8 cellular contexts compared by ENCODE assay signal in the genomic region with DNA sequence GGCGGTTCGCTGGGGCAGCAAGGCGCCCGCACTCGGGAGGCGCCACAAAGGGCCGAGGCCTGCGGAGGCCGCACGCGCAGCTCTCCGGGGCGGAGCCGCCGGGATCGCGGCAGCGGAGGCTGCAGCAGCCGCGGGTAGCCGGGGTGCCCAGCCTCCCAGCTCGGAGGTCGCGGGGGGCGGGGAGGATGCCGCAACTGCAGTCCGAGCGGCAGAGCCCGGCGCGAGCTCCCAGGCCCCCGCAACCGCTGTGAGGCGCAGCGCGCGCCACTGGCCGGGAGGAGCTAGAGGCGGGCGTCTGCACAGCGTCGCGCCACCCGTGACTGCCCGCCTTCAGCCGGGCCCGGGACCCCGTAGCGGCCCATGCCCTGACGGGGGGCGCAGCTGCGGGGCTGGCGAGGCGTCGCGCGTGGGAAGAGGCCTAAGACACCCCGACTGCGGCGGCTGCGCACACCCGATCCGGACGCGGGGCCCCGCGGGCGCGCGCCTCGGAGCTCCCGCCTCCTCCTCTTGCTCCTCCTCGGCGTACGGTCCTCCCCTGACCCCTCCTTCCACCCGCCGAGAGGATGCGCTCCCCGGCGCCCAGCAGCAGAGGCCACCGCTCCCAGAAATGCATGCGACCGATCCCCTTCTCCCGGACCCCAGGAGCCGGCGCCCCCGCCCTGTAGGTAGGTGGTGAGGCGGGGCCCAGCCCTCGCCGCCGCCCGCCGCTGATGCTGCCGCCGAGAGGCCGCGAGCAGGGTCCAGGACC. TPM values are rescaled to one million over a fixed set of nuclear protein-coding genes. Genes with fewer than 3 reads are reported as not detected.
A peak's percentile ranks its signal among the peaks of the same experiment; 100 is the strongest.
DNase-seq lines count a peak whose midpoint lies in the region; ATAC-seq and TF ChIP-seq lines count a peak whose summit lies in the region.

A gene with protein sequence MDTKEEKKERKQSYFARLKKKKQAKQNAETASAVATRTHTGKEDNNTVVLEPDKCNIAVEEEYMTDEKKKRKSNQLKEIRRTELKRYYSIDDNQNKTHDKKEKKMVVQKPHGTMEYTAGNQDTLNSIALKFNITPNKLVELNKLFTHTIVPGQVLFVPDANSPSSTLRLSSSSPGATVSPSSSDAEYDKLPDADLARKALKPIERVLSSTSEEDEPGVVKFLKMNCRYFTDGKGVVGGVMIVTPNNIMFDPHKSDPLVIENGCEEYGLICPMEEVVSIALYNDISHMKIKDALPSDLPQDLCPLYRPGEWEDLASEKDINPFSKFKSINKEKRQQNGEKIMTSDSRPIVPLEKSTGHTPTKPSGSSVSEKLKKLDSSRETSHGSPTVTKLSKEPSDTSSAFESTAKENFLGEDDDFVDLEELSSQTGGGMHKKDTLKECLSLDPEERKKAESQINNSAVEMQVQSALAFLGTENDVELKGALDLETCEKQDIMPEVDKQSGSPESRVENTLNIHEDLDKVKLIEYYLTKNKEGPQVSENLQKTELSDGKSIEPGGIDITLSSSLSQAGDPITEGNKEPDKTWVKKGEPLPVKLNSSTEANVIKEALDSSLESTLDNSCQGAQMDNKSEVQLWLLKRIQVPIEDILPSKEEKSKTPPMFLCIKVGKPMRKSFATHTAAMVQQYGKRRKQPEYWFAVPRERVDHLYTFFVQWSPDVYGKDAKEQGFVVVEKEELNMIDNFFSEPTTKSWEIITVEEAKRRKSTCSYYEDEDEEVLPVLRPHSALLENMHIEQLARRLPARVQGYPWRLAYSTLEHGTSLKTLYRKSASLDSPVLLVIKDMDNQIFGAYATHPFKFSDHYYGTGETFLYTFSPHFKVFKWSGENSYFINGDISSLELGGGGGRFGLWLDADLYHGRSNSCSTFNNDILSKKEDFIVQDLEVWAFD (plus strand): TSS at position 558 of the 748 bp plus-strand sequence. CDS start 24,395 bp downstream, outside the sequence.

- CTCF ChIA-PET in RWPE1 (lab: Yijun Ruan, JAX) = interaction anchor here (0.5 to 3.0 kb wide), 7 partner anchors 9 to 1489 kb away, joined by 3 to 13 read pairs (median 3); no protein-coding TSS in a partner anchor

- peaks cover 17% of the 10 kb centered on the region for H3K4me1 Mint-ChIP-seq in neural crest cell

- peak; percentile 42 for DNase-seq in DMS153 treated with DMSO at 0.1 percent for 48 hours (lab: John Stamatoyannopoulos, UW; ENCODE audit: unreplicated experiment)
- DNase-seq in RWPE1 (ENCODE audit: low spot score) = peak; percentile 62
- DNase-seq in activated effector memory CD4-positive, alpha-beta T cell treated with anti-CD3 and anti-CD28 coated beads, Interleukin-2, amount 50 U/mL, for 16 hours = peak; percentile 93
- peak; percentile 65 for DNase-seq in fibroblast of villous mesenchyme (ENCODE audit: low read depth)
- DNase-seq in neural crest cell (ENCODE audit: low read depth, low spot score) = peak; percentile 54

- H3K27ac ChIP-seq in HUES48 (ENCODE audit: low read depth, low read length) (peak within 1 kb of the TSS; percentile 60), RWPE1 (peak within 1 kb of the TSS; percentile 90), stomach smooth muscle (ENCODE audit: low read length) (peak within 1 kb of the TSS; percentile 97)

- no peaks in the 10 kb centered on the region for H3K9me3 Mint-ChIP-seq in neural crest cell

- H3K9ac ChIP-seq in HUES48 (ENCODE audit: low read depth, low read length) = peak within 1 kb of the TSS; percentile 65
- H3K9ac ChIP-seq in stomach smooth muscle (ENCODE audit: low read length in 2 of 2) = peak within 1 kb of the TSS; percentile 92 to 93

- peak; percentile 67 for ATAC-seq in GM21423 (IDR thresholded peaks at IDR 0.05; ENCODE audit: unreplicated experiment)

- H3K4me1 ChIP-seq in HUES48 (ENCODE audit: control insufficient read depth, insufficient read depth, low read length) (peaks cover 18% of the 10 kb centered on the region), stomach smooth muscle (ENCODE audit: control insufficient read depth, insufficient read depth, low read length) (peaks cover 8% of the 10 kb centered on the region)

- no peaks in the 10 kb centered on the region for H3K9me3 ChIP-seq in HUES48 (ENCODE audit: control insufficient read depth, insufficient read depth, low read length)
- H3K9me3 ChIP-seq in stomach smooth muscle (ENCODE audit: control insufficient read depth in 2 of 2, low read length in 2 of 2) = no peaks in the 10 kb centered on the region

- H3K4me3 ChIP-seq in HUES48 (ENCODE audit: low read depth, low read length) (peak within 1 kb of the TSS; percentile 87), fibroblast of villous mesenchyme (ENCODE audit: low read depth, low read length) (peak within 1 kb of the TSS; percentile 87), stomach smooth muscle (ENCODE audit: low read length in 2 of 2) (peak within 1 kb of the TSS; percentile 82 to 94)

- H3K27ac Mint-ChIP-seq in neural crest cell (ENCODE audit: unreplicated experiment) = peak within 1 kb of the TSS; percentile 97

- POLR2A ChIA-PET in RWPE1 (lab: Yijun Ruan, JAX; ENCODE audit: low non-redundant PET) = interaction anchor here (0.6 to 1.6 kb wide), 2 partner anchors 9 to 27 kb away, joined by 6 to 10 read pairs; no protein-coding TSS in a partner anchor

- peak within 1 kb of the TSS; percentile 95 for H3K4me3 Mint-ChIP-seq in neural crest cell

- H3K27me3 Mint-ChIP-seq in neural crest cell (ENCODE audit: low read depth) = peaks cover 15% of the 10 kb centered on the region

- no peaks in the 10 kb centered on the region for H3K36me3 ChIP-seq in HUES48 (ENCODE audit: control insufficient read depth, insufficient read depth, low read length)
- no peaks in the 10 kb centered on the region for H3K36me3 ChIP-seq in stomach smooth muscle (ENCODE audit: control insufficient read depth in 2 of 2, insufficient read depth in 2 of 2, low read length in 2 of 2)

- no peak for TF ChIP-seq CTCF in RWPE1 (conservative IDR thresholded peaks at IDR 0.05; ENCODE audit: low read depth)
- TF ChIP-seq CTCF in fibroblast of villous mesenchyme (IDR thresholded peaks at IDR 0.05; ENCODE audit: insufficient read depth, low read depth, low read length) = no peak
- TF ChIP-seq CTCF in neural crest cell (conservative IDR thresholded peaks at IDR 0.05) = no peak

- H3K36me3 Mint-ChIP-seq in neural crest cell (ENCODE audit: low read depth) = no peaks in the 10 kb centered on the region

- H3K27me3 ChIP-seq in HUES48 (ENCODE audit: control insufficient read depth, insufficient read depth, low read length) = peaks cover 6% of the 10 kb centered on the region; the same call in 1 of the 2 replicates
- no peaks in the 10 kb centered on the region for H3K27me3 ChIP-seq in stomach smooth muscle (ENCODE audit: control insufficient read depth in 1 of 2, insufficient read depth in 2 of 2, low read length in 2 of 2)

RNA-seq across cellular contexts. Expression of the gene that starts here (rescaled TPM):
- total RNA-seq in fibroblast of villous mesenchyme = 21.6 and 52.7 TPM in 2 replicates
- 11.0 and 11.2 TPM in 2 replicates for total RNA-seq in neural crest cell

Comparison
In these comparisons a context has a peak if more than half of its experiments do, and no peak if none do; other contexts are left out.
1. Peak in every context shown above with its lines: DNase-seq, ATAC-seq, H3K4me3 ChIP-seq and H3K27ac ChIP-seq.
2. DNase-seq: peak in every context shown above with its lines; median percentile 93 in activated effector memory CD4-positive, alpha-beta T cell treated with anti-CD3 and anti-CD28 coated beads, Interleukin-2, amount 50 U/mL, for 16 hours; 65 in fibroblast of villous mesenchyme; 62 in RWPE1; 54 in neural crest cell; 42 in DMS153 treated with DMSO at 0.1 percent for 48 hours.